In genomic region chr4:122576261-122577188, GRCh38 we compare ENCODE assay signal across 8 cellular contexts. TPM values are rescaled to one million over a fixed set of nuclear protein-coding genes. Genes with fewer than 3 reads are reported as not detected.
A peak's percentile ranks its signal among the peaks of the same experiment; 100 is the strongest.
DNase-seq lines count a peak whose midpoint lies in the region; ATAC-seq and FAIRE-seq lines count a peak whose summit lies in the region.

No MANE protein-coding gene starts in this region.

- ATAC-seq in activated CD8-positive, alpha-beta memory T cell treated with anti-CD3 and anti-CD28 coated beads, Interleukin-2, amount 10 ng/mL, durations not matched to agents 7 days and 5 days, result peak; percentile 50
- ATAC-seq in natural killer cell treated with Interleukin-12 subunit alpha and Interleukin-12 subunit beta and Interleukin-15 and Interleukin-18, amount 100 ng/mL, for 72 hours, result no peak

- no peak for FAIRE-seq in urothelium cell line (lab: Jason Lieb, UNC)

- no peaks in the 10 kb centered on the region for H3K36me3 Mint-ChIP-seq in activated CD8-positive, alpha-beta memory T cell treated with anti-CD3 and anti-CD28 coated beads, Interleukin-2, amount 10 ng/mL, durations not matched to agents 7 days and 5 days
- H3K36me3 Mint-ChIP-seq in activated naive CD4-positive, alpha-beta T cell treated with anti-CD3 and anti-CD28 coated beads, Interleukin-2, amount 50 U/mL, for 24 hours, result peaks cover 2% of the 10 kb centered on the region
- no peaks in the 10 kb centered on the region for H3K36me3 Mint-ChIP-seq in immature natural killer cell
- H3K36me3 Mint-ChIP-seq in natural killer cell treated with Interleukin-12 subunit alpha and Interleukin-12 subunit beta and Interleukin-15 and Interleukin-18, amount 100 ng/mL, for 72 hours, result no peaks in the 10 kb centered on the region

- peaks cover 28% of the 10 kb centered on the region for H3K4me1 Mint-ChIP-seq in activated CD8-positive, alpha-beta memory T cell treated with anti-CD3 and anti-CD28 coated beads, Interleukin-2, amount 10 ng/mL, durations not matched to agents 7 days and 5 days
- peaks cover 55% of the 10 kb centered on the region for H3K4me1 Mint-ChIP-seq in activated naive CD4-positive, alpha-beta T cell treated with anti-CD3 and anti-CD28 coated beads, Interleukin-2, amount 50 U/mL, for 24 hours
- peaks cover 0 to 7% of the 10 kb centered on the region in 2 donors for H3K4me1 Mint-ChIP-seq in immature natural killer cell
- H3K4me1 Mint-ChIP-seq in natural killer cell treated with Interleukin-12 subunit alpha and Interleukin-12 subunit beta and Interleukin-15 and Interleukin-18, amount 100 ng/mL, for 72 hours (ENCODE audit: low read depth in 2 of 2), result peaks cover 6 to 10% of the 10 kb centered on the region in 2 donors

- H3K27ac Mint-ChIP-seq in activated CD8-positive, alpha-beta memory T cell treated with anti-CD3 and anti-CD28 coated beads, Interleukin-2, amount 10 ng/mL, durations not matched to agents 7 days and 5 days, result peak overlapping the region; percentile 6
- H3K27ac Mint-ChIP-seq in activated naive CD4-positive, alpha-beta T cell treated with anti-CD3 and anti-CD28 coated beads, Interleukin-2, amount 50 U/mL, for 24 hours, result peak overlapping the region; percentile 88
- no peak overlapping the region for H3K27ac Mint-ChIP-seq in immature natural killer cell
- H3K27ac Mint-ChIP-seq in natural killer cell treated with Interleukin-12 subunit alpha and Interleukin-12 subunit beta and Interleukin-15 and Interleukin-18, amount 100 ng/mL, for 72 hours, result no peak overlapping the region

- no peaks in the 10 kb centered on the region for H3K27me3 Mint-ChIP-seq in activated CD8-positive, alpha-beta memory T cell treated with anti-CD3 and anti-CD28 coated beads, Interleukin-2, amount 10 ng/mL, durations not matched to agents 7 days and 5 days
- H3K27me3 Mint-ChIP-seq in activated naive CD4-positive, alpha-beta T cell treated with anti-CD3 and anti-CD28 coated beads, Interleukin-2, amount 50 U/mL, for 24 hours, result no peaks in the 10 kb centered on the region
- peaks cover 4 to 10% (median 5%) of the 10 kb centered on the region in 3 donors for H3K27me3 Mint-ChIP-seq in immature natural killer cell (ENCODE audit: low read depth in 3 of 3)
- H3K27me3 Mint-ChIP-seq in natural killer cell treated with Interleukin-12 subunit alpha and Interleukin-12 subunit beta and Interleukin-15 and Interleukin-18, amount 100 ng/mL, for 72 hours, result peaks cover 8 to 20% of the 10 kb centered on the region in 2 donors

- no peak overlapping the region for H3K4me3 Mint-ChIP-seq in activated CD8-positive, alpha-beta memory T cell treated with anti-CD3 and anti-CD28 coated beads, Interleukin-2, amount 10 ng/mL, durations not matched to agents 7 days and 5 days
- peak overlapping the region; percentile 81 for H3K4me3 Mint-ChIP-seq in activated naive CD4-positive, alpha-beta T cell treated with anti-CD3 and anti-CD28 coated beads, Interleukin-2, amount 50 U/mL, for 24 hours
- H3K4me3 Mint-ChIP-seq in immature natural killer cell, result no peak overlapping the region
- no peak overlapping the region for H3K4me3 Mint-ChIP-seq in natural killer cell treated with Interleukin-12 subunit alpha and Interleukin-12 subunit beta and Interleukin-15 and Interleukin-18, amount 100 ng/mL, for 72 hours

- DNase-seq in activated CD8-positive, alpha-beta memory T cell treated with anti-CD3 and anti-CD28 coated beads, Interleukin-2, amount 10 ng/mL, durations not matched to agents 7 days and 5 days, result no peak
- no peak for DNase-seq in activated CD8-positive, alpha-beta memory T cell treated with anti-CD3 and anti-CD28 coated beads, Interleukin-2, amount 50 U/mL, for 48 hours
- DNase-seq in HCEC 1CT (peak; percentile 23), NCI-H446 (lab: John Stamatoyannopoulos, UW) (peak; percentile 17 to 31), immature natural killer cell (peak in 2 of 3 donors; percentile 7 to 16), urothelium cell line (ENCODE audit: low spot score) (peak; percentile 44)
- DNase-seq in natural killer cell treated with Interleukin-12 subunit alpha and Interleukin-12 subunit beta and Interleukin-15 and Interleukin-18, amount 100 ng/mL, for 72 hours (ENCODE audit: low spot score), result no peak

- CTCF ChIA-PET in activated CD8-positive, alpha-beta memory T cell treated with anti-CD3 and anti-CD28 coated beads, Interleukin-2, amount 10 ng/mL, durations not matched to agents 7 days and 5 days (lab: Charles Lee), result interaction anchor here (1.0 to 3.6 kb wide), 17 partner anchors 11 to 880 kb away, joined by 3 to 35 read pairs (median 4); partner anchors contain the start of genes ANXA5, BBS12 and IL2

- H3K9me3 Mint-ChIP-seq in activated CD8-positive, alpha-beta memory T cell treated with anti-CD3 and anti-CD28 coated beads, Interleukin-2, amount 10 ng/mL, durations not matched to agents 7 days and 5 days (ENCODE audit: low read depth), result no peaks in the 10 kb centered on the region
- no peaks in the 10 kb centered on the region for H3K9me3 Mint-ChIP-seq in activated naive CD4-positive, alpha-beta T cell treated with anti-CD3 and anti-CD28 coated beads, Interleukin-2, amount 50 U/mL, for 24 hours
- peaks cover 0 to 1% (median 0%) of the 10 kb centered on the region in 6 donors for H3K9me3 Mint-ChIP-seq in immature natural killer cell
- H3K9me3 Mint-ChIP-seq in natural killer cell treated with Interleukin-12 subunit alpha and Interleukin-12 subunit beta and Interleukin-15 and Interleukin-18, amount 100 ng/mL, for 72 hours, result peaks cover 2% of the 10 kb centered on the region

RNA-seq across cellular contexts. Expression of gene IL21, which starts 44.3 kb away (rescaled TPM):
- under 1 TPM; 0.09 to 0.52 TPM for total RNA-seq in activated CD8-positive, alpha-beta memory T cell treated with anti-CD3 and anti-CD28 coated beads, Interleukin-2, amount 10 ng/mL, durations not matched to agents 7 days and 5 days
- not detected for polyA plus RNA-seq in immature natural killer cell
- 1 to 10 TPM in 1 of 2 donors, under 1 TPM in 1; 0.50 to 1.7 TPM for total RNA-seq in natural killer cell treated with Interleukin-12 subunit alpha and Interleukin-12 subunit beta and Interleukin-15 and Interleukin-18, amount 100 ng/mL, for 72 hours

Comparison
In these comparisons a context has a peak if more than half of its experiments do, and no peak if none do; other contexts are left out.
1. DNase-seq: peak in HCEC 1CT (single experiment), NCI-H446 (2 of 2), immature natural killer cell (2 of 3) and urothelium cell line (single experiment); none in activated CD8-positive, alpha-beta memory T cell treated with anti-CD3 and anti-CD28 coated beads, Interleukin-2, amount 10 ng/mL, durations not matched to agents 7 days and 5 days (single experiment), activated CD8-positive, alpha-beta memory T cell treated with anti-CD3 and anti-CD28 coated beads, Interleukin-2, amount 50 U/mL, for 48 hours (single experiment) and natural killer cell treated with Interleukin-12 subunit alpha and Interleukin-12 subunit beta and Interleukin-15 and Interleukin-18, amount 100 ng/mL, for 72 hours (single experiment).
2. H3K27ac Mint-ChIP-seq: peak in activated CD8-positive, alpha-beta memory T cell treated with anti-CD3 and anti-CD28 coated beads, Interleukin-2, amount 10 ng/mL, durations not matched to agents 7 days and 5 days (single experiment) and activated naive CD4-positive, alpha-beta T cell treated with anti-CD3 and anti-CD28 coated beads, Interleukin-2, amount 50 U/mL, for 24 hours (single experiment); none in immature natural killer cell (0 of 6) and natural killer cell treated with Interleukin-12 subunit alpha and Interleukin-12 subunit beta and Interleukin-15 and Interleukin-18, amount 100 ng/mL, for 72 hours (0 of 2).